In genomic region chr11:20397281-20397680, GRCh38 we compare ENCODE assay signal across 2 cellular contexts.
TF ChIP-seq lines count a peak whose summit lies in the region.

No MANE protein-coding gene starts in this region.

TF ChIP-seq in GM12878, 131 proteins besides CTCF, POLR2A, EP300 and RAD21:
- peak; percentile 74 for TF ChIP-seq RUNX3 (IDR thresholded peaks at IDR 0.05; ENCODE audit: low read length)
- no peak for TF ChIP-seq E2F4 (IDR thresholded peaks at IDR 0.05; ENCODE audit: low read depth, low read length)
- no peak for TF ChIP-seq RAD51 (IDR thresholded peaks at IDR 0.05)
- TF ChIP-seq SMC3 (IDR thresholded peaks at IDR 0.05; ENCODE audit: borderline replicate concordance, low read length): peak; percentile 62; the same call in 1 of the 2 replicates
- TF ChIP-seq ZNF24 (IDR thresholded peaks at IDR 0.05): 0 out of 2 replicates have a peak, but pooled peaks have one; percentile 11
TF ChIP-seq in GM12878: peak in this region for 3.

TF ChIP-seq in HepG2, 621 proteins besides CTCF, POLR2A, EP300 and RAD21:
- TF ChIP-seq RBM22 (optimal IDR thresholded peaks at IDR 0.05; ENCODE audit: low read length) (no peak), SMYD3 (CRISPR knock-in tag; IDR thresholded peaks at IDR 0.05) (no peak), PREB (CRISPR knock-in tag; IDR thresholded peaks at IDR 0.05) (no peak), ZSCAN9 (CRISPR knock-in tag; IDR thresholded peaks at IDR 0.05; ENCODE audit: borderline replicate concordance) (no peak), ZNF639 (CRISPR knock-in tag; conservative IDR thresholded peaks at IDR 0.05) (no peak), ZNF317 (CRISPR knock-in tag; IDR thresholded peaks at IDR 0.05) (no peak), STAG1 (CRISPR knock-in tag; IDR thresholded peaks at IDR 0.05) (peak; percentile 20; the same call in 1 of the 2 replicates), KLF11 (CRISPR knock-in tag; IDR thresholded peaks at IDR 0.05) (no peak), ZBTB1 (CRISPR knock-in tag; IDR thresholded peaks at IDR 0.05; ENCODE audit: borderline replicate concordance) (no peak), SIX1 (CRISPR knock-in tag; IDR thresholded peaks at IDR 0.05; ENCODE audit: borderline replicate concordance) (no peak), IRF1 (CRISPR knock-in tag; IDR thresholded peaks at IDR 0.05; ENCODE audit: low read depth) (no peak), SNAPC5 (CRISPR knock-in tag; IDR thresholded peaks at IDR 0.05; ENCODE audit: borderline replicate concordance) (no peak), SMC3 (IDR thresholded peaks at IDR 0.05; ENCODE audit: low read length) (peak; percentile 62)
